In the genomic region with DNA sequence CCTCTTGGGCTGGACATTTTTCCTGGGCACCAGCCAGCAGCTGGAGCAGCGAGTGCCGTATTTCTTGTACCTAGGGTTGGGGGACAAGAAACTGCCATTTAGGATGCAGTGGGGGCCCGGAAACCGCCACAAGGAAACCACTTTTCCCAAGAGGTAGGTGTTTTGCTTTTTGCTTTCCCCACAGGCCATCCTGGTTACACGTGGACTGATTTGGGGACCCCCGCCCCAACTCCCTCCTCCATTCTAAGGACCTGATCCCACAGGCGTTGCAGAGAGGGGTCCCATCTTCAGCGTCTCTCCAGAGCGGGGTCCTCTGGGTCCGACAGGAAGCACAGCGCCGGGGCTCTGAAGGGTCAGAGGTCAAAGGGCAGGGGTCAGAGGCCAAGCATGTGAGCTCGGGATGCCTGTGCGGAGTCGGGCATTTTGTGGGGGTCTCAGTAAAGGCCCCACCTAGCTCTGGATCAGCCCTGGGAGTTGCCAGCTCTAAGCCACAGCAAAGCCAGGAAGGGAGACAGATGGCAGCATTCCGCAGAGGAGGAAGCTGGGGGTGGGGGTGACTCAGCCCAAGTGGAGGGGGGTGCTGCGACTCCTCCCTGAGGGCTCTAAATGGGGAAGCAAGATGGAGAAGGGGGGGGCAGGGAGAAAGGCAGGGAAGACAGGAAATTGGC, we compare ENCODE assay signal across 1 cellular context.
A peak's percentile ranks its signal among the peaks of the same experiment; 100 is the strongest.
TF ChIP-seq lines count a peak whose summit lies in the region.

No MANE protein-coding gene starts in this region.

TF ChIP-seq in K562, 482 proteins besides CTCF, POLR2A, EP300 and RAD21 (continued from another document and continues in another):
- no peak for TF ChIP-seq ZC3H8 (IDR thresholded peaks at IDR 0.05)
- TF ChIP-seq U2AF2 (optimal IDR thresholded peaks at IDR 0.05; ENCODE audit: low read depth, low read length) = no peak
- peak; percentile 63; the same call in 1 of the 2 replicates for TF ChIP-seq MEF2D (tag; conservative IDR thresholded peaks at IDR 0.05; ENCODE audit: low read depth)
- no peak for TF ChIP-seq RHOXF2B (CRISPR knock-in tag; conservative IDR thresholded peaks at IDR 0.05)
- TF ChIP-seq NFE2 (IDR thresholded peaks at IDR 0.05; ENCODE audit: low read depth) = peak; percentile 61
- TF ChIP-seq, protein P1, sequence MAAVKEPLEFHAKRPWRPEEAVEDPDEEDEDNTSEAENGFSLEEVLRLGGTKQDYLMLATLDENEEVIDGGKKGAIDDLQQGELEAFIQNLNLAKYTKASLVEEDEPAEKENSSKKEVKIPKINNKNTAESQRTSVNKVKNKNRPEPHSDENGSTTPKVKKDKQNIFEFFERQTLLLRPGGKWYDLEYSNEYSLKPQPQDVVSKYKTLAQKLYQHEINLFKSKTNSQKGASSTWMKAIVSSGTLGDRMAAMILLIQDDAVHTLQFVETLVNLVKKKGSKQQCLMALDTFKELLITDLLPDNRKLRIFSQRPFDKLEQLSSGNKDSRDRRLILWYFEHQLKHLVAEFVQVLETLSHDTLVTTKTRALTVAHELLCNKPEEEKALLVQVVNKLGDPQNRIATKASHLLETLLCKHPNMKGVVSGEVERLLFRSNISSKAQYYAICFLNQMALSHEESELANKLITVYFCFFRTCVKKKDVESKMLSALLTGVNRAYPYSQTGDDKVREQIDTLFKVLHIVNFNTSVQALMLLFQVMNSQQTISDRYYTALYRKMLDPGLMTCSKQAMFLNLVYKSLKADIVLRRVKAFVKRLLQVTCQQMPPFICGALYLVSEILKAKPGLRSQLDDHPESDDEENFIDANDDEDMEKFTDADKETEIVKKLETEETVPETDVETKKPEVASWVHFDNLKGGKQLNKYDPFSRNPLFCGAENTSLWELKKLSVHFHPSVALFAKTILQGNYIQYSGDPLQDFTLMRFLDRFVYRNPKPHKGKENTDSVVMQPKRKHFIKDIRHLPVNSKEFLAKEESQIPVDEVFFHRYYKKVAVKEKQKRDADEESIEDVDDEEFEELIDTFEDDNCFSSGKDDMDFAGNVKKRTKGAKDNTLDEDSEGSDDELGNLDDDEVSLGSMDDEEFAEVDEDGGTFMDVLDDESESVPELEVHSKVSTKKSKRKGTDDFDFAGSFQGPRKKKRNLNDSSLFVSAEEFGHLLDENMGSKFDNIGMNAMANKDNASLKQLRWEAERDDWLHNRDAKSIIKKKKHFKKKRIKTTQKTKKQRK (IDR thresholded peaks at IDR 0.05; ENCODE audit: borderline replicate concordance, low read depth, low read length) = no peak
- peak; percentile 86; the same call in 1 of the 2 replicates for TF ChIP-seq ERF (CRISPR knock-in tag; IDR thresholded peaks at IDR 0.05)
- no peak for TF ChIP-seq TCF7L2 (IDR thresholded peaks at IDR 0.05; ENCODE audit: low read depth, low read length)
- peak in 1 of 2 experiments; percentile 76; a peak in 1 of 4 replicates for TF ChIP-seq ARNT (IDR thresholded peaks at IDR 0.05)
- peak; percentile 14; the same call in 1 of the 2 replicates for TF ChIP-seq TEAD4 (IDR thresholded peaks at IDR 0.05; ENCODE audit: low read length)
- TF ChIP-seq TEAD4 (CRISPR knock-in tag; IDR thresholded peaks at IDR 0.05; ENCODE audit: borderline replicate concordance) = no peak
- TF ChIP-seq, protein P2, sequence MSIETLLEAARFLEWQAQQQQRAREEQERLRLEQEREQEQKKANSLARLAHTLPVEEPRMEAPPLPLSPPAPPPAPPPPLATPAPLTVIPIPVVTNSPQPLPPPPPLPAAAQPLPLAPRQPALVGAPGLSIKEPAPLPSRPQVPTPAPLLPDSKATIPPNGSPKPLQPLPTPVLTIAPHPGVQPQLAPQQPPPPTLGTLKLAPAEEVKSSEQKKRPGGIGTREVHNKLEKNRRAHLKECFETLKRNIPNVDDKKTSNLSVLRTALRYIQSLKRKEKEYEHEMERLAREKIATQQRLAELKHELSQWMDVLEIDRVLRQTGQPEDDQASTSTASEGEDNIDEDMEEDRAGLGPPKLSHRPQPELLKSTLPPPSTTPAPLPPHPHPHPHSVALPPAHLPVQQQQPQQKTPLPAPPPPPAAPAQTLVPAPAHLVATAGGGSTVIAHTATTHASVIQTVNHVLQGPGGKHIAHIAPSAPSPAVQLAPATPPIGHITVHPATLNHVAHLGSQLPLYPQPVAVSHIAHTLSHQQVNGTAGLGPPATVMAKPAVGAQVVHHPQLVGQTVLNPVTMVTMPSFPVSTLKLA (conservative IDR thresholded peaks at IDR 0.05) = peak in 1 of 2 experiments; percentile 55; a peak in 1 of 4 replicates
- no peak for TF ChIP-seq CTBP1 (IDR thresholded peaks at IDR 0.05; ENCODE audit: borderline replicate concordance)
- no peak for TF ChIP-seq SNAPC5 (CRISPR knock-in tag; IDR thresholded peaks at IDR 0.05)
- TF ChIP-seq MBD2 (IDR thresholded peaks at IDR 0.05; ENCODE audit: borderline replicate concordance, low read depth) = 0 out of 2 replicates have a peak, but pooled peaks have one; percentile 20
- no peak for TF ChIP-seq ZBTB26 (CRISPR knock-in tag; IDR thresholded peaks at IDR 0.05)
- 0 out of 2 replicates have a peak, but pooled peaks have one; percentile 49 for TF ChIP-seq NR2F6 (CRISPR knock-in tag; IDR thresholded peaks at IDR 0.05)
- no peak for TF ChIP-seq DNMT1 (IDR thresholded peaks at IDR 0.05)
- TF ChIP-seq POLR3G (IDR thresholded peaks at IDR 0.05; ENCODE audit: extremely low read depth, insufficient read length, insufficient replicate concordance) = no peak
- TF ChIP-seq RBFOX2 (IDR thresholded peaks at IDR 0.05; ENCODE audit: low read depth, low read length) = peak; percentile 49
- peak; percentile 60 for TF ChIP-seq FOSL1 (tag; conservative IDR thresholded peaks at IDR 0.05)
- TF ChIP-seq EGR1 (conservative IDR thresholded peaks at IDR 0.05) = peak; percentile 79
- TF ChIP-seq MTA3 (IDR thresholded peaks at IDR 0.05; ENCODE audit: borderline replicate concordance) = 0 out of 2 replicates have a peak, but pooled peaks have one; percentile 20
- no peak for TF ChIP-seq ZBTB1 (CRISPR knock-in tag; IDR thresholded peaks at IDR 0.05; ENCODE audit: borderline replicate concordance, low read depth)
- TF ChIP-seq NR1H2 (CRISPR knock-in tag; IDR thresholded peaks at IDR 0.05) = no peak
- TF ChIP-seq MYNN (IDR thresholded peaks at IDR 0.05) = no peak
- TF ChIP-seq MYNN (CRISPR knock-in tag; IDR thresholded peaks at IDR 0.05) = no peak
- TF ChIP-seq VEZF1 (CRISPR knock-in tag; IDR thresholded peaks at IDR 0.05) = peak; percentile 76
- TF ChIP-seq, protein P3, sequence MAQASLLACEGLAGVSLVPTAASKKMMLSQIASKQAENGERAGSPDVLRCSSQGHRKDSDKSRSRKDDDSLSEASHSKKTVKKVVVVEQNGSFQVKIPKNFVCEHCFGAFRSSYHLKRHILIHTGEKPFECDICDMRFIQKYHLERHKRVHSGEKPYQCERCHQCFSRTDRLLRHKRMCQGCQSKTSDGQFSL (CRISPR knock-in tag; IDR thresholded peaks at IDR 0.05) = peak; percentile 86
- TF ChIP-seq, protein P3 (tag; IDR thresholded peaks at IDR 0.05) = peak in 1 of 2 experiments; percentile 31; a peak in 1 of 4 replicates
- peak; percentile 38; the same call in 1 of the 2 replicates for TF ChIP-seq DMBX1 (CRISPR knock-in tag; IDR thresholded peaks at IDR 0.05; ENCODE audit: borderline replicate concordance)
- TF ChIP-seq, protein P4, sequence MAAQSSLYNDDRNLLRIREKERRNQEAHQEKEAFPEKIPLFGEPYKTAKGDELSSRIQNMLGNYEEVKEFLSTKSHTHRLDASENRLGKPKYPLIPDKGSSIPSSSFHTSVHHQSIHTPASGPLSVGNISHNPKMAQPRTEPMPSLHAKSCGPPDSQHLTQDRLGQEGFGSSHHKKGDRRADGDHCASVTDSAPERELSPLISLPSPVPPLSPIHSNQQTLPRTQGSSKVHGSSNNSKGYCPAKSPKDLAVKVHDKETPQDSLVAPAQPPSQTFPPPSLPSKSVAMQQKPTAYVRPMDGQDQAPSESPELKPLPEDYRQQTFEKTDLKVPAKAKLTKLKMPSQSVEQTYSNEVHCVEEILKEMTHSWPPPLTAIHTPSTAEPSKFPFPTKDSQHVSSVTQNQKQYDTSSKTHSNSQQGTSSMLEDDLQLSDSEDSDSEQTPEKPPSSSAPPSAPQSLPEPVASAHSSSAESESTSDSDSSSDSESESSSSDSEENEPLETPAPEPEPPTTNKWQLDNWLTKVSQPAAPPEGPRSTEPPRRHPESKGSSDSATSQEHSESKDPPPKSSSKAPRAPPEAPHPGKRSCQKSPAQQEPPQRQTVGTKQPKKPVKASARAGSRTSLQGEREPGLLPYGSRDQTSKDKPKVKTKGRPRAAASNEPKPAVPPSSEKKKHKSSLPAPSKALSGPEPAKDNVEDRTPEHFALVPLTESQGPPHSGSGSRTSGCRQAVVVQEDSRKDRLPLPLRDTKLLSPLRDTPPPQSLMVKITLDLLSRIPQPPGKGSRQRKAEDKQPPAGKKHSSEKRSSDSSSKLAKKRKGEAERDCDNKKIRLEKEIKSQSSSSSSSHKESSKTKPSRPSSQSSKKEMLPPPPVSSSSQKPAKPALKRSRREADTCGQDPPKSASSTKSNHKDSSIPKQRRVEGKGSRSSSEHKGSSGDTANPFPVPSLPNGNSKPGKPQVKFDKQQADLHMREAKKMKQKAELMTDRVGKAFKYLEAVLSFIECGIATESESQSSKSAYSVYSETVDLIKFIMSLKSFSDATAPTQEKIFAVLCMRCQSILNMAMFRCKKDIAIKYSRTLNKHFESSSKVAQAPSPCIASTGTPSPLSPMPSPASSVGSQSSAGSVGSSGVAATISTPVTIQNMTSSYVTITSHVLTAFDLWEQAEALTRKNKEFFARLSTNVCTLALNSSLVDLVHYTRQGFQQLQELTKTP (IDR thresholded peaks at IDR 0.05; ENCODE audit: low read depth in 1 of 2, partially characterized antibody in 2 of 2) = no peak
- TF ChIP-seq, protein P5, sequence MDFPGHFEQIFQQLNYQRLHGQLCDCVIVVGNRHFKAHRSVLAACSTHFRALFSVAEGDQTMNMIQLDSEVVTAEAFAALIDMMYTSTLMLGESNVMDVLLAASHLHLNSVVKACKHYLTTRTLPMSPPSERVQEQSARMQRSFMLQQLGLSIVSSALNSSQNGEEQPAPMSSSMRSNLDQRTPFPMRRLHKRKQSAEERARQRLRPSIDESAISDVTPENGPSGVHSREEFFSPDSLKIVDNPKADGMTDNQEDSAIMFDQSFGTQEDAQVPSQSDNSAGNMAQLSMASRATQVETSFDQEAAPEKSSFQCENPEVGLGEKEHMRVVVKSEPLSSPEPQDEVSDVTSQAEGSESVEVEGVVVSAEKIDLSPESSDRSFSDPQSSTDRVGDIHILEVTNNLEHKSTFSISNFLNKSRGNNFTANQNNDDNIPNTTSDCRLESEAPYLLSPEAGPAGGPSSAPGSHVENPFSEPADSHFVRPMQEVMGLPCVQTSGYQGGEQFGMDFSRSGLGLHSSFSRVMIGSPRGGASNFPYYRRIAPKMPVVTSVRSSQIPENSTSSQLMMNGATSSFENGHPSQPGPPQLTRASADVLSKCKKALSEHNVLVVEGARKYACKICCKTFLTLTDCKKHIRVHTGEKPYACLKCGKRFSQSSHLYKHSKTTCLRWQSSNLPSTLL (IDR thresholded peaks at IDR 0.05) = no peak
- peak; percentile 76 for TF ChIP-seq JUND (IDR thresholded peaks at IDR 0.05; ENCODE audit: borderline replicate concordance, low read depth, low read length)
- peak; percentile 41; the same call in 1 of the 3 replicates for TF ChIP-seq JUND (tag; IDR thresholded peaks at IDR 0.05; ENCODE audit: borderline replicate concordance, low read depth, low read length)
- TF ChIP-seq MCM2 (IDR thresholded peaks at IDR 0.05; ENCODE audit: low read depth) = no peak
- TF ChIP-seq PHF21A (IDR thresholded peaks at IDR 0.05; ENCODE audit: borderline replicate concordance, low read depth) = peak; percentile 94
- peak; percentile 98 for TF ChIP-seq NR2C2 (CRISPR knock-in tag; IDR thresholded peaks at IDR 0.05)
- TF ChIP-seq NR2C2 (tag; IDR thresholded peaks at IDR 0.05) = peak; percentile 97
- TF ChIP-seq GATAD2A (IDR thresholded peaks at IDR 0.05) = 0 out of 2 replicates have a peak, but pooled peaks have one; percentile 2
- TF ChIP-seq ZBTB9 (CRISPR knock-in tag; IDR thresholded peaks at IDR 0.05) = no peak
- TF ChIP-seq ZBTB2 (IDR thresholded peaks at IDR 0.05) = peak; percentile 63; the same call in 1 of the 2 replicates
- TF ChIP-seq XRCC5 (IDR thresholded peaks at IDR 0.05; ENCODE audit: low read depth, low read length) = peak; percentile 57; the same call in 1 of the 2 replicates
